21 cellular contexts compared by ENCODE assay signal in genomic region chr7:157569967-157570366, GRCh38.
A peak's percentile ranks its signal among the peaks of the same experiment; 100 is the strongest.
DNase-seq lines count a peak whose midpoint lies in the region; ATAC-seq and TF ChIP-seq lines count a peak whose summit lies in the region.
"Had no signal": no experiment of that assay in that cellular context is flagged by ENCODE, and none has a peak within 500 bp of the region (broad histone marks: within the 10 kb centered on the region; RNA-seq: fewer than 3 reads in every experiment).

No MANE protein-coding gene starts in this region.

- no TSS peak for BruUV-seq in A673 (replicated peaks; lab: Mats Ljungman, UMichigan)

- no peak for TF ChIP-seq CTCF in A673 (conservative IDR thresholded peaks at IDR 0.05; ENCODE audit: low read depth, low read length)

- no peaks in the 10 kb centered on the region for H3K9me3 Mint-ChIP-seq in activated naive CD4-positive, alpha-beta T cell treated with anti-CD3 and anti-CD28 coated beads, Interleukin-2, amount 50 U/mL, for 24 hours
- no peaks in the 10 kb centered on the region for H3K9me3 Mint-ChIP-seq in activated T-helper 1 cell treated with anti-CD3 and anti-CD28 coated beads, Interleukin-12 subunit alpha, Interleukin-12 subunit beta, Interleukin-2, Interleukin-4 antibody, amounts not matched to agents 30 ng/mL and 10 ng/mL and 1 ng/mL, durations not matched to agents 14 hours and 24 hours and 36 hours
- H3K9me3 Mint-ChIP-seq: activated CD4-positive, alpha-beta T cell treated with anti-CD3 and anti-CD28 coated beads, Interleukin-2, amount 10 ng/mL, durations not matched to agents 7 days and 5 days; activated T-cell treated with anti-CD3 and anti-CD28 coated beads, Interleukin-2, amount 50 U/mL, for 24 hours; stimulated activated naive B cell treated with anti-CD40 and anti-IgM and Interleukin-4, amounts not matched to agents 10 μg/mL and 1 μg/mL and 100 μg/mL, for 72 hours had no signal

- intact Hi-C loops in activated T-helper 1 cell treated with anti-CD3 and anti-CD28 coated beads, Interleukin-12 subunit alpha, Interleukin-12 subunit beta, Interleukin-2, Interleukin-4 antibody, amounts not matched to agents 30 ng/mL and 10 ng/mL and 1 ng/mL, durations not matched to agents 14 hours and 24 hours and 36 hours (cut with micrococcal nuclease), result loop anchor here (2.0 to 5.0 kb wide), 2 partner anchors 79 to 138 kb away; no protein-coding TSS in a partner anchor
- intact Hi-C loops in aorta (cut with DNase I), result no loop called here
- intact Hi-C loops in A673 (cut with micrococcal nuclease; ENCODE audit: unreplicated experiment), result no loop called here

- peak overlapping the region; percentile 77 for H3K9ac ChIP-seq in mesenchymal stem cell (ENCODE audit: low read length)

- CTCF ChIA-PET in A673 (lab: Charles Lee), result no interaction called here

- H3K36me3 Mint-ChIP-seq in activated naive CD4-positive, alpha-beta T cell treated with anti-CD3 and anti-CD28 coated beads, Interleukin-2, amount 50 U/mL, for 24 hours, result no peaks in the 10 kb centered on the region
- H3K36me3 Mint-ChIP-seq in activated T-helper 1 cell treated with anti-CD3 and anti-CD28 coated beads, Interleukin-12 subunit alpha, Interleukin-12 subunit beta, Interleukin-2, Interleukin-4 antibody, amounts not matched to agents 30 ng/mL and 10 ng/mL and 1 ng/mL, durations not matched to agents 14 hours and 24 hours and 36 hours (ENCODE audit: low read depth), result no peaks in the 10 kb centered on the region
- H3K36me3 Mint-ChIP-seq: mesothelial cell of epicardium had no signal

- peak overlapping the region; percentile 26 for H3K4me3 Mint-ChIP-seq in activated naive CD4-positive, alpha-beta T cell treated with anti-CD3 and anti-CD28 coated beads, Interleukin-2, amount 50 U/mL, for 24 hours
- peak overlapping the region; percentile 3 for H3K4me3 Mint-ChIP-seq in activated T-helper 1 cell treated with anti-CD3 and anti-CD28 coated beads, Interleukin-12 subunit alpha, Interleukin-12 subunit beta, Interleukin-2, Interleukin-4 antibody, amounts not matched to agents 30 ng/mL and 10 ng/mL and 1 ng/mL, durations not matched to agents 14 hours and 24 hours and 36 hours
- H3K4me3 Mint-ChIP-seq: GM23338 had no signal

- no peak overlapping the region for H2AK5ac ChIP-seq in mesenchymal stem cell (ENCODE audit: low read length, severe bottlenecking)

- POLR2A ChIA-PET in A673 (lab: Charles Lee; ENCODE audit: low non-redundant PET), result no interaction called here

- no peak overlapping the region for H2BK120ac ChIP-seq in mesenchymal stem cell (ENCODE audit: low read depth, low read length)

- ATAC-seq in aorta (ENCODE audit: low FRiP score), result no peak
- ATAC-seq in HG02840 (IDR thresholded peaks at IDR 0.05; ENCODE audit: low FRiP score, unreplicated experiment), result no peak
- no peak for ATAC-seq in HG03342 (IDR thresholded peaks at IDR 0.05; ENCODE audit: unreplicated experiment)
- ATAC-seq: GM23338 had no signal

- 80% methylated on average over 7 of the region's 8 CpGs for WGBS in mesenchymal stem cell
- WGBS in aorta, 2 donors, result 79 to 85% methylated on average over 8 of the region's 8 CpGs

- no peak overlapping the region for H3K4ac ChIP-seq in mesenchymal stem cell (ENCODE audit: low read depth in 1 of 2, low read length in 2 of 2)

- H3K27ac ChIP-seq in mesenchymal stem cell (ENCODE audit: low read length, poor library complexity, severe bottlenecking), result no peak overlapping the region
- H3K27ac ChIP-seq in aorta (ENCODE audit: low read depth in 1 of 2, low read length in 2 of 2), result no peak overlapping the region
- no peak overlapping the region for H3K27ac ChIP-seq in A673 (ENCODE audit: low read depth, low read length, poor library complexity, severe bottlenecking)
- H3K27ac ChIP-seq: thyroid gland had no signal

- H3K18ac ChIP-seq in mesenchymal stem cell (ENCODE audit: low read depth in 1 of 2, low read length in 2 of 2), result no peak overlapping the region

- no peaks in the 10 kb centered on the region for H3K79me1 ChIP-seq in mesenchymal stem cell (replicated peaks; ENCODE audit: low read length, poor library complexity, severe bottlenecking)

- no peak overlapping the region for H2BK12ac ChIP-seq in mesenchymal stem cell (ENCODE audit: low read length in 2 of 2)

- H3K9me3 ChIP-seq in mesenchymal stem cell (ENCODE audit: control insufficient read depth, low read length) (no peaks in the 10 kb centered on the region), aorta (ENCODE audit: control insufficient read depth, low read length) (no peaks in the 10 kb centered on the region), A673 (ENCODE audit: low read depth, low read length, poor library complexity, severe bottlenecking) (no peaks in the 10 kb centered on the region)
- H3K9me3 ChIP-seq: right atrium auricular region, thyroid gland had no signal

- no peak overlapping the region for H2AFZ ChIP-seq in mesenchymal stem cell (ENCODE audit: low read depth, low read length)
- H2AFZ ChIP-seq: GM23338 had no signal

- no peak overlapping the region for H3K27ac Mint-ChIP-seq in activated naive CD4-positive, alpha-beta T cell treated with anti-CD3 and anti-CD28 coated beads, Interleukin-2, amount 50 U/mL, for 24 hours
- no peak overlapping the region for H3K27ac Mint-ChIP-seq in activated T-helper 1 cell treated with anti-CD3 and anti-CD28 coated beads, Interleukin-12 subunit alpha, Interleukin-12 subunit beta, Interleukin-2, Interleukin-4 antibody, amounts not matched to agents 30 ng/mL and 10 ng/mL and 1 ng/mL, durations not matched to agents 14 hours and 24 hours and 36 hours
- H3K27ac Mint-ChIP-seq: GM23338, mesothelial cell of epicardium had no signal

- H3K4me1 Mint-ChIP-seq in activated naive CD4-positive, alpha-beta T cell treated with anti-CD3 and anti-CD28 coated beads, Interleukin-2, amount 50 U/mL, for 24 hours, result peaks cover 28% of the 10 kb centered on the region
- peaks cover 44% of the 10 kb centered on the region for H3K4me1 Mint-ChIP-seq in activated T-helper 1 cell treated with anti-CD3 and anti-CD28 coated beads, Interleukin-12 subunit alpha, Interleukin-12 subunit beta, Interleukin-2, Interleukin-4 antibody, amounts not matched to agents 30 ng/mL and 10 ng/mL and 1 ng/mL, durations not matched to agents 14 hours and 24 hours and 36 hours (ENCODE audit: low read depth)
- H3K4me1 Mint-ChIP-seq: GM23338 had no signal

- H3K27me3 Mint-ChIP-seq in activated naive CD4-positive, alpha-beta T cell treated with anti-CD3 and anti-CD28 coated beads, Interleukin-2, amount 50 U/mL, for 24 hours, result no peaks in the 10 kb centered on the region
- H3K27me3 Mint-ChIP-seq in activated T-helper 1 cell treated with anti-CD3 and anti-CD28 coated beads, Interleukin-12 subunit alpha, Interleukin-12 subunit beta, Interleukin-2, Interleukin-4 antibody, amounts not matched to agents 30 ng/mL and 10 ng/mL and 1 ng/mL, durations not matched to agents 14 hours and 24 hours and 36 hours (ENCODE audit: insufficient read depth), result peaks cover 4% of the 10 kb centered on the region
- H3K27me3 Mint-ChIP-seq: activated T-cell treated with anti-CD3 and anti-CD28 coated beads, Interleukin-2, amount 50 U/mL, for 24 hours had no signal

- H3K23ac ChIP-seq in mesenchymal stem cell (ENCODE audit: low read length in 2 of 2), result no peak overlapping the region

- H3K4me2 ChIP-seq in mesenchymal stem cell (ENCODE audit: low read length, poor library complexity, severe bottlenecking), result no peak overlapping the region

- H3K14ac ChIP-seq in mesenchymal stem cell (ENCODE audit: low read length in 2 of 2), result no peak overlapping the region

- no peaks in the 10 kb centered on the region for H3K27me3 ChIP-seq in mesenchymal stem cell (ENCODE audit: control insufficient read depth in 1 of 2, insufficient read depth in 1 of 2, low read length in 2 of 2)
- peaks cover 0 to 2% of the 10 kb centered on the region in 2 donors for H3K27me3 ChIP-seq in aorta (ENCODE audit: control insufficient read depth in 1 of 2, insufficient read depth in 2 of 2, low read length in 1 of 2)
- no peaks in the 10 kb centered on the region for H3K27me3 ChIP-seq in A673 (replicated peaks; ENCODE audit: insufficient read depth, low read depth, low read length, poor library complexity)
- H3K27me3 ChIP-seq: right atrium auricular region, thyroid gland had no signal

- no peaks in the 10 kb centered on the region for H3K36me3 ChIP-seq in mesenchymal stem cell (ENCODE audit: control insufficient read depth in 1 of 2, insufficient read depth in 2 of 2, low read depth in 1 of 2, low read length in 2 of 2)
- no peaks in the 10 kb centered on the region for H3K36me3 ChIP-seq in aorta (ENCODE audit: control insufficient read depth in 1 of 2, insufficient read depth in 2 of 2, low read length in 1 of 2)
- no peaks in the 10 kb centered on the region for H3K36me3 ChIP-seq in A673 (ENCODE audit: insufficient read depth, low read length, poor library complexity, severe bottlenecking)
- H3K36me3 ChIP-seq: right atrium auricular region, thyroid gland had no signal

- H2BK15ac ChIP-seq in mesenchymal stem cell (ENCODE audit: low read depth, poor library complexity, severe bottlenecking), result no peak overlapping the region

- H3K4me1 ChIP-seq in mesenchymal stem cell (ENCODE audit: control insufficient read depth, insufficient read depth, low read depth, low read length) (no peaks in the 10 kb centered on the region), aorta (ENCODE audit: control insufficient read depth in 1 of 2, insufficient read depth in 2 of 2, low read length in 2 of 2) (no peaks in the 10 kb centered on the region), A673 (ENCODE audit: insufficient read depth, low read length, poor library complexity, severe bottlenecking) (peaks cover 7% of the 10 kb centered on the region)

- no peak overlapping the region for H4K91ac ChIP-seq in mesenchymal stem cell (ENCODE audit: low read length)

- no peak for DNase-seq in activated naive CD4-positive, alpha-beta T cell treated with anti-CD3 and anti-CD28 coated beads, Interleukin-2, amount 50 U/mL, for 16 hours
- no peak for DNase-seq in activated T-helper 1 cell treated with anti-CD3 and anti-CD28 coated beads, Interleukin-12 subunit alpha, Interleukin-12 subunit beta, Interleukin-2, Interleukin-4 antibody, amounts not matched to agents 30 ng/mL and 10 ng/mL and 1 ng/mL, durations not matched to agents 14 hours and 24 hours and 36 hours (ENCODE audit: low spot score)
- DNase-seq in mesenchymal stem cell (no peak), aorta (peak; percentile 20 to 46), A673 (ENCODE audit: low spot score) (no peak)
- DNase-seq: activated CD4-positive, alpha-beta T cell treated with anti-CD3 and anti-CD28 coated beads, Interleukin-2, amount 10 ng/mL, durations not matched to agents 7 days and 5 days; activated T-cell treated with anti-CD3 and anti-CD28 coated beads, Interleukin-2, amount 50 U/mL, for 24 hours; central memory CD4-positive, alpha-beta T cell; effector CD8-positive, alpha-beta T cell; glutamatergic neuron; NCI-H1417 treated with DMSO at 0.1 percent for 48 hours; NCI-H524 treated with DMSO at 0.1 percent for 48 hours; stimulated activated CD4-positive, alpha-beta T cell treated with anti-CD3 and anti-CD28 coated beads, Interleukin-15, amount 100 ng/mL, for 24 hours; stimulated activated naive B cell treated with anti-CD40 and anti-IgM and Interleukin-4, amounts not matched to agents 10 μg/mL and 1 μg/mL and 100 μg/mL, for 72 hours had no signal

- no peak overlapping the region for H4K8ac ChIP-seq in mesenchymal stem cell (ENCODE audit: low read length)

- no peak overlapping the region for H2BK5ac ChIP-seq in mesenchymal stem cell (ENCODE audit: low read depth, low read length, poor library complexity, severe bottlenecking)

- no peak overlapping the region for H3K4me3 ChIP-seq in mesenchymal stem cell (ENCODE audit: insufficient read depth in 1 of 2, low read depth in 1 of 2, low read length in 2 of 2)
- no peak overlapping the region for H3K4me3 ChIP-seq in aorta (ENCODE audit: low read length in 2 of 2)
- no peak overlapping the region for H3K4me3 ChIP-seq in A673 (ENCODE audit: low read depth, low read length, poor library complexity, severe bottlenecking)

Comparison
In these comparisons a context has a peak if more than half of its experiments do, and no peak if none do; other contexts are left out.
1. DNase-seq: peak in aorta (2 of 2); none in activated naive CD4-positive, alpha-beta T cell treated with anti-CD3 and anti-CD28 coated beads, Interleukin-2, amount 50 U/mL, for 16 hours (single experiment), activated T-helper 1 cell treated with anti-CD3 and anti-CD28 coated beads, Interleukin-12 subunit alpha, Interleukin-12 subunit beta, Interleukin-2, Interleukin-4 antibody, amounts not matched to agents 30 ng/mL and 10 ng/mL and 1 ng/mL, durations not matched to agents 14 hours and 24 hours and 36 hours (single experiment), mesenchymal stem cell (single experiment) and A673 (single experiment).